Comparison of ENCODE assay signal across 7 cellular contexts in the genomic region with DNA sequence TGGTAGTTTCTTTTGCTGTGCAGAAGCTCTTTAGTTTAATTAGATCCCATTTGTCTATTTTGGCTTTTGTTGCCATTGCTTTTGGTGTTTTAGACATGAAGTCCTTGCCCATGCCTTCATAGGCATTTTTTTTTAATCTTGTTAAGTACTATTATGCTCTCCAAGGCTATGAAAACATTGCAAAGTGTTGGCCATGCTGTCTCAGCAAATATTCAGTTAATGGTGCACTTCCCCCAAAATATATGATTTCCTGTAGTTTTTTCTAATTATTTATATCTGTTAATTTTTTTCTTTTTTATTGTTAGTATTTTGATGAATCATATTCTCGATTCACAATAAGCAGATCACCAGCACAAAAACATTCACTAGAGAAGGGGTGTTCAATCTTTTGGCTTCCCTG.
"Had no signal": no experiment of that assay in that cellular context is flagged by ENCODE, and none has a peak within 500 bp of the region (broad histone marks: within the 10 kb centered on the region; RNA-seq: fewer than 3 reads in every experiment).

No MANE protein-coding gene starts in this region.

- FAIRE-seq: HTR-8/SVneo, K562 had no signal

- DNase-seq: IMR-90, KBM-7, KG1 had no signal

- ATAC-seq: K562 had no signal

- H3K4me2 ChIP-seq: KMS-11 had no signal

- H3K9ac ChIP-seq: KMS-11 had no signal

- H3K27ac ChIP-seq: HL-60, KMS-11 had no signal

- H3K4me3 ChIP-seq: K562 had no signal
